Comparison of ENCODE assay signal across 10 cellular contexts in genomic region chr15:39774688-39775267, GRCh38. TPM values are rescaled to one million over a fixed set of nuclear protein-coding genes. Genes with fewer than 3 reads are reported as not detected.
DNase-seq lines count a peak whose midpoint lies in the region; ATAC-seq and TF ChIP-seq lines count a peak whose summit lies in the region.
"Had no signal": no experiment of that assay in that cellular context is flagged by ENCODE, and none has a peak within 500 bp of the region (broad histone marks: within the 10 kb centered on the region; RNA-seq: fewer than 3 reads in every experiment).

No MANE protein-coding gene starts in this region.

- no peaks in the 10 kb centered on the region for H3K9me3 Mint-ChIP-seq in type B pancreatic cell
- H3K9me3 Mint-ChIP-seq: dendritic cell treated with granulocyte-macrophage colony-stimulating factor and Interleukin-4, amounts not matched to agents 40 ng/mL and 50 ng/mL, for 4 days had no signal

- H3K27me3 ChIP-seq in transverse colon, result no peaks in the 10 kb centered on the region

- ATAC-seq in HG03135 (IDR thresholded peaks at IDR 0.05; ENCODE audit: unreplicated experiment), result peak; percentile 49
- ATAC-seq: left ventricle myocardium superior had no signal

- intact Hi-C loops in transverse colon (cut with DNase I; ENCODE audit: low total_unique reads), result no loop called here

- H3K36me3 ChIP-seq in transverse colon, result no peaks in the 10 kb centered on the region

- H3K27me3 Mint-ChIP-seq in type B pancreatic cell, result peaks cover 15% of the 10 kb centered on the region
- H3K27me3 Mint-ChIP-seq: dendritic cell treated with granulocyte-macrophage colony-stimulating factor and Interleukin-4, amounts not matched to agents 40 ng/mL and 50 ng/mL, for 4 days had no signal

- no peak for TF ChIP-seq POLR2A in transverse colon (IDR thresholded peaks at IDR 0.05)

- TF ChIP-seq EP300 in transverse colon (IDR thresholded peaks at IDR 0.05; ENCODE audit: low read depth), result no peak

- WGBS in transverse colon (ENCODE audit: low coverage in 1 of 2), 2 donors, result 77% methylated on average over 3 of the region's 3 CpGs; no CpG with 5 or more reads in 1 of the 2 donors

- no peak for TF ChIP-seq CTCF in transverse colon (IDR thresholded peaks at IDR 0.05)
- TF ChIP-seq CTCF in type B pancreatic cell (conservative IDR thresholded peaks at IDR 0.05), result no peak

- peaks cover 4% of the 10 kb centered on the region for H3K36me3 Mint-ChIP-seq in type B pancreatic cell

- no peak overlapping the region for H3K27ac Mint-ChIP-seq in type B pancreatic cell
- H3K27ac Mint-ChIP-seq: dendritic cell treated with granulocyte-macrophage colony-stimulating factor and Interleukin-4, amounts not matched to agents 40 ng/mL and 50 ng/mL, for 4 days had no signal

- in situ Hi-C loops in transverse colon (cut with MboI; ENCODE audit: low pct_ligation_motif_present in 1 of 4, low pct_unique_long_range_greater_than_20kb in 1 of 4, low sequenced_read_pairs in 3 of 4), result loop anchor here (25.0 kb wide), 3 partner anchors 187 to 1062 kb away; partner anchors contain the start of gene THBS1 (in 2 of the 4)

- no peak overlapping the region for H3K4me3 ChIP-seq in transverse colon

- H3K4me1 ChIP-seq in transverse colon, result peaks cover 0 to 9% (median 7%) of the 10 kb centered on the region in 4 donors

- H3K4me1 Mint-ChIP-seq in type B pancreatic cell (ENCODE audit: unreplicated experiment), result peaks cover 30% of the 10 kb centered on the region

- no peak overlapping the region for H3K27ac ChIP-seq in transverse colon

- no peak overlapping the region for H3K4me3 Mint-ChIP-seq in type B pancreatic cell
- H3K4me3 Mint-ChIP-seq: dendritic cell treated with granulocyte-macrophage colony-stimulating factor and Interleukin-4, amounts not matched to agents 40 ng/mL and 50 ng/mL, for 4 days had no signal

- peak; percentile 26 for DNase-seq in SKM-1 treated with dmso at 0.1 percent for 144 hours (lab: John Stamatoyannopoulos, UW; ENCODE audit: unreplicated experiment)
- peak; percentile 67 for DNase-seq in activated effector memory CD4-positive, alpha-beta T cell treated with anti-CD3 and anti-CD28 coated beads, Interleukin-2, amount 50 U/mL, for 16 hours
- DNase-seq in stimulated activated CD8-positive, alpha-beta memory T cell treated with anti-CD3 and anti-CD28 coated beads, Interleukin-4, amount 100 ng/mL, for 48 hours, result peak; percentile 40
- DNase-seq in transverse colon, result no peak
- DNase-seq in NCI-H2081 treated with DMSO at 0.1 percent for 48 hours (lab: John Stamatoyannopoulos, UW), result no peak
- DNase-seq in type B pancreatic cell (ENCODE audit: extremely low spot score, unreplicated experiment), result no peak
- DNase-seq: left ventricle myocardium superior, trophoblast cell had no signal

- no peaks in the 10 kb centered on the region for H3K9me3 ChIP-seq in transverse colon

RNA-seq across cellular contexts. Expression of gene FSIP1, which starts 7.9 kb away (rescaled TPM):
- total RNA-seq in transverse colon, result 1 to 10 TPM in 3 of 4 donors, not detected in 1; 1.9 to 8.6 (median 5.6) TPM
- total RNA-seq in type B pancreatic cell (ENCODE audit: low replicate concordance), result 0.88 and 2.9 TPM in 2 replicates

Comparison
In these comparisons a context has a peak if more than half of its experiments do, and no peak if none do; other contexts are left out.
1. DNase-seq: peak in SKM-1 treated with dmso at 0.1 percent for 144 hours (single experiment), activated effector memory CD4-positive, alpha-beta T cell treated with anti-CD3 and anti-CD28 coated beads, Interleukin-2, amount 50 U/mL, for 16 hours (single experiment) and stimulated activated CD8-positive, alpha-beta memory T cell treated with anti-CD3 and anti-CD28 coated beads, Interleukin-4, amount 100 ng/mL, for 48 hours (single experiment); none in transverse colon (single experiment), NCI-H2081 treated with DMSO at 0.1 percent for 48 hours (single experiment) and type B pancreatic cell (single experiment).